9 cellular contexts compared by ENCODE assay signal in the genomic region with DNA sequence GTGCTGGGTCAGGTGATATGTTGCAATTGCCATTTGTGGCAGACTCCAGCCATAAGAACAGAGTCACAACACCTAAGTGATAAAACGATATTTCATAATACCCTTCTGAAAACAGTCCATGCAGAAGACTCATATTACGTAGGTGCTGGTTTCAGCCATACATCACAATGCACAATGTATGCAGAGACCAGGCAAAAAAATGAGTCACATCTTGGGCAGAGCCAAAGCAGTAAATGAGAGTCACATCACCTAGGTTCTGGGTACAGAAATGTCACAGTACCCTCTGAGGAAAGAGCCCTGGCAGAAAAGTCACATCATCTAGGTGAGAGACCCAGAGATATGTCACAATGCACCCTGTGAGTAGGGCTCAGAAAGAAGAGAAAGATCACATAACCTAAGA.
"Had no signal": no experiment of that assay in that cellular context is flagged by ENCODE, and none has a peak within 500 bp of the region (broad histone marks: within the 10 kb centered on the region; RNA-seq: fewer than 3 reads in every experiment).

No MANE protein-coding gene starts in this region.

- H3K4me1 Mint-ChIP-seq: IgD-negative memory B cell had no signal

- H3K36me3 Mint-ChIP-seq: IgD-negative memory B cell had no signal

- ATAC-seq: HCT116, HepG2 had no signal

- H3K36me3 ChIP-seq: HAP-1 had no signal

- H3K27ac Mint-ChIP-seq: HFFc6, IgD-negative memory B cell had no signal

- H2AFZ ChIP-seq: GM23248 had no signal

- H3K4me3 ChIP-seq: GM23248, HAP-1 had no signal

- H3K27ac ChIP-seq: GM23248, HL-60 had no signal

- H3K4me3 Mint-ChIP-seq: HFFc6, IgD-negative memory B cell had no signal

- H3K4me1 ChIP-seq: HAP-1 had no signal

- H3K9me3 Mint-ChIP-seq: HFFc6 had no signal

- H3K9ac ChIP-seq: GM23248 had no signal

- H3K9me3 ChIP-seq: HAP-1 had no signal

- DNase-seq: GM23248, GOT3, H7, HFFc6 had no signal
